Comparison of ENCODE assay signal across 8 cellular contexts in genomic region chrX:40168183-40169015, GRCh38.
DNase-seq lines count a peak whose midpoint lies in the region; TF ChIP-seq lines count a peak whose summit lies in the region.

No MANE protein-coding gene starts in this region.

- peaks cover 7% of the 10 kb centered on the region for H3K27me3 Mint-ChIP-seq in activated naive CD4-positive, alpha-beta T cell treated with anti-CD3 and anti-CD28 coated beads, Interleukin-2, amount 10 ng/mL, durations not matched to agents 7 days and 5 days
- H3K27me3 Mint-ChIP-seq in activated T-helper 2 cell treated with anti-CD3 and anti-CD28 coated beads, Interferon-gamma antibody, Interleukin-2, Interleukin-4, amounts not matched to agents 10 μg/mL and 5 μg/mL and 100 μg/mL, durations not matched to agents 14 hours and 24 hours and 36 hours (ENCODE audit: low read depth) = no peaks in the 10 kb centered on the region

- in situ Hi-C loops in transverse colon (cut with MboI; ENCODE audit: low pct_ligation_motif_present in 1 of 4, low pct_unique_long_range_greater_than_20kb in 1 of 4, low sequenced_read_pairs in 3 of 4) = loop anchor here in 1 of 4 donors (10.0 kb wide), 1 partner anchor 434 kb away; no protein-coding TSS in a partner anchor

- intact Hi-C loops in activated T-helper 2 cell treated with anti-CD3 and anti-CD28 coated beads, Interferon-gamma antibody, Interleukin-2, Interleukin-4, amounts not matched to agents 10 μg/mL and 5 μg/mL and 100 μg/mL, durations not matched to agents 14 hours and 24 hours and 36 hours (cut with micrococcal nuclease) = loop anchor here (5.0 kb wide), 2 partner anchors 109 to 351 kb away; no protein-coding TSS in a partner anchor
- intact Hi-C loops in transverse colon (cut with DNase I; ENCODE audit: low total_unique reads) = loop anchor here (5.0 kb wide), 1 partner anchor 71 kb away; the partner anchor contains the start of gene BCOR

- CTCF ChIA-PET in activated naive CD4-positive, alpha-beta T cell treated with anti-CD3 and anti-CD28 coated beads, Interleukin-2, amount 10 ng/mL, durations not matched to agents 7 days and 5 days (lab: Charles Lee) = interaction anchor here (0.9 to 1.2 kb wide), 5 partner anchors 9 to 352 kb away, joined by 3 to 4 read pairs (median 3); no protein-coding TSS in a partner anchor

- peak overlapping the region; percentile 93 to 99 (median 98) for H3K27ac ChIP-seq in transverse colon

- no peak for TF ChIP-seq POLR2A in transverse colon (IDR thresholded peaks at IDR 0.05)

- no peak for TF ChIP-seq CTCF in transverse colon (IDR thresholded peaks at IDR 0.05)

- peak overlapping the region; percentile 74 for H3K4me3 Mint-ChIP-seq in activated naive CD4-positive, alpha-beta T cell treated with anti-CD3 and anti-CD28 coated beads, Interleukin-2, amount 10 ng/mL, durations not matched to agents 7 days and 5 days
- H3K4me3 Mint-ChIP-seq in activated T-helper 2 cell treated with anti-CD3 and anti-CD28 coated beads, Interferon-gamma antibody, Interleukin-2, Interleukin-4, amounts not matched to agents 10 μg/mL and 5 μg/mL and 100 μg/mL, durations not matched to agents 14 hours and 24 hours and 36 hours (ENCODE audit: low read depth) = peak overlapping the region; percentile 68

- no peak for DNase-seq in activated naive CD4-positive, alpha-beta T cell treated with anti-CD3 and anti-CD28 coated beads, Interleukin-2, amount 10 ng/mL, durations not matched to agents 7 days and 5 days
- DNase-seq in activated naive CD4-positive, alpha-beta T cell treated with Interleukin-2 at 50 U/mL for 16 hours = no peak
- no peak for DNase-seq in activated T-helper 2 cell treated with anti-CD3 and anti-CD28 coated beads, Interferon-gamma antibody, Interleukin-2, Interleukin-4, amounts not matched to agents 10 μg/mL and 5 μg/mL and 100 μg/mL, durations not matched to agents 14 hours and 24 hours and 36 hours (ENCODE audit: low spot score)
- DNase-seq in left kidney (ENCODE audit: low read depth, low spot score) (peak; percentile 47), transverse colon (no peak), HUDEP-2 (lab: John Stamatoyannopoulos, UW; ENCODE audit: unreplicated experiment in 76 of 76) (no peak), cortex of kidney (lab: John Stamatoyannopoulos, UW) (no peak), hepatic stellate cell (ENCODE audit: low spot score) (no peak)

- no peaks in the 10 kb centered on the region for H3K36me3 Mint-ChIP-seq in activated naive CD4-positive, alpha-beta T cell treated with anti-CD3 and anti-CD28 coated beads, Interleukin-2, amount 10 ng/mL, durations not matched to agents 7 days and 5 days
- peaks cover 10% of the 10 kb centered on the region for H3K36me3 Mint-ChIP-seq in activated T-helper 2 cell treated with anti-CD3 and anti-CD28 coated beads, Interferon-gamma antibody, Interleukin-2, Interleukin-4, amounts not matched to agents 10 μg/mL and 5 μg/mL and 100 μg/mL, durations not matched to agents 14 hours and 24 hours and 36 hours (ENCODE audit: low read depth)

- no peaks in the 10 kb centered on the region for H3K36me3 ChIP-seq in transverse colon

- H3K9me3 Mint-ChIP-seq in activated naive CD4-positive, alpha-beta T cell treated with anti-CD3 and anti-CD28 coated beads, Interleukin-2, amount 10 ng/mL, durations not matched to agents 7 days and 5 days = no peaks in the 10 kb centered on the region
- H3K9me3 Mint-ChIP-seq in activated T-helper 2 cell treated with anti-CD3 and anti-CD28 coated beads, Interferon-gamma antibody, Interleukin-2, Interleukin-4, amounts not matched to agents 10 μg/mL and 5 μg/mL and 100 μg/mL, durations not matched to agents 14 hours and 24 hours and 36 hours = no peaks in the 10 kb centered on the region

- peak overlapping the region in 3 of 4 donors; percentile 15 to 48 (median 22) for H3K4me3 ChIP-seq in transverse colon

- 53% methylated on average over 53 of the region's 60 CpGs; no CpG with 5 or more reads in 1 of the 2 donors for WGBS in transverse colon (ENCODE audit: low coverage in 1 of 2), 2 donors

- peak overlapping the region; percentile 99 for H3K27ac Mint-ChIP-seq in activated naive CD4-positive, alpha-beta T cell treated with anti-CD3 and anti-CD28 coated beads, Interleukin-2, amount 10 ng/mL, durations not matched to agents 7 days and 5 days
- H3K27ac Mint-ChIP-seq in activated T-helper 2 cell treated with anti-CD3 and anti-CD28 coated beads, Interferon-gamma antibody, Interleukin-2, Interleukin-4, amounts not matched to agents 10 μg/mL and 5 μg/mL and 100 μg/mL, durations not matched to agents 14 hours and 24 hours and 36 hours = peak overlapping the region; percentile 86

- H3K27me3 ChIP-seq in transverse colon = no peaks in the 10 kb centered on the region

- peaks cover 10 to 41% (median 21%) of the 10 kb centered on the region in 4 donors for H3K4me1 ChIP-seq in transverse colon

- no peak for TF ChIP-seq EP300 in transverse colon (IDR thresholded peaks at IDR 0.05; ENCODE audit: low read depth)

- peaks cover 52% of the 10 kb centered on the region for H3K4me1 Mint-ChIP-seq in activated naive CD4-positive, alpha-beta T cell treated with anti-CD3 and anti-CD28 coated beads, Interleukin-2, amount 10 ng/mL, durations not matched to agents 7 days and 5 days
- peaks cover 31% of the 10 kb centered on the region for H3K4me1 Mint-ChIP-seq in activated T-helper 2 cell treated with anti-CD3 and anti-CD28 coated beads, Interferon-gamma antibody, Interleukin-2, Interleukin-4, amounts not matched to agents 10 μg/mL and 5 μg/mL and 100 μg/mL, durations not matched to agents 14 hours and 24 hours and 36 hours (ENCODE audit: low read depth)

- H3K9me3 ChIP-seq in transverse colon = no peaks in the 10 kb centered on the region
